ENCODE assay signal across 8 cellular contexts in the genomic region with DNA sequence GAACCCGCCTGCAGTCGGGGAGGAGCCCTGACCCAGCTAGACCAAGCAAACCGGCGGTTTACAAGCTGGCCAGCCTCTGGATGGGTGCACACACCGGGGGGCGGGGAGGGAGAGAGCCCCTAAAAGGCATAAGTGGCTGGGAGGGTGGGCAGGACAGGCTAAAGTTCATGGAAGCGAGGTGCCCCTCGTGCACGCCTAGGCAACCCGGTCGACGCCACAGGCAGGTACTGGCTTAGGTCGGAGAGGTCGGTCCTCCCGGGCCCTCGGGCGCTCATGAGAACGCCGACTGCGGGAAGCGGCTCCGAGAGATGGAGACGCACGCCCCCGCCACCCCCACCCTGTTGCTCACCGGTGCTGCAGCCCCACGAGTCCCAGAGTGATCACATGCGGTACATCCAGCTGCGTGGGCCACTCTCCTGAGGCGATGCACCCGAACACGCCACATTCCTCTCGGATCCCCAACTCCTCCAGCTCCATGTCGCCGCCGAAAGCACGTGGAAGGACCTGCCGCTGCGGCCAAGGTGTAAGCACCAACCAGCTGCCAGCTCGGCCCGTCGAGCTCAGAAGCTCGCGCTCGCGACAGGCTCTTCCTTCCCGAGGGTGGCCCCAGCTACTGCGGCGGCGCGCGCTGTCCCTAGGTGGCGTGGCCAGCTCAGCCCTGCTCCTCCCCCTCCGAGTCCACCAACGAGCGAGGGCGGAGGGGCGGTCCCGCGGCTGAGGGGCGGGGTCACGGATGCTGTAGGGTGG. TPM values are rescaled to one million over a fixed set of nuclear protein-coding genes. Genes with fewer than 3 reads are reported as not detected.
DNase-seq lines count a peak whose midpoint lies in the region; ATAC-seq and TF ChIP-seq lines count a peak whose summit lies in the region.

Gene PPAT, minus strand, starts transcription at position 615 of the 747 bp plus-strand sequence. Its CDS starts 138 bp downstream, at position 477.

- TF ChIP-seq CTCF in GM12875 (IDR thresholded peaks at IDR 0.05; ENCODE audit: borderline replicate concordance, insufficient read depth, low read depth, low read length) (no peak), heart right ventricle (IDR thresholded peaks at IDR 0.05) (peak in 8 of 9 donors; percentile 22 to 65 (median 46)), prostate gland (IDR thresholded peaks at IDR 0.05) (peak in 3 of 4 experiments; percentile 21 to 71 (median 64)), uterus (IDR thresholded peaks at IDR 0.05) (peak; percentile 23 to 66 (median 44))

- ATAC-seq in HG02763 (IDR thresholded peaks at IDR 0.05; ENCODE audit: unreplicated experiment) (peak; percentile 76), heart right ventricle (peak; percentile 96 to 99 (median 97))

- intact Hi-C loops in T-helper 1 cell treated with Interleukin-12 subunit alpha and Interleukin-12 subunit beta and Interleukin-4 antibody, amounts not matched to agents 30 ng/mL and 1 ng/mL, for 36 hours (cut with micrococcal nuclease) = loop anchor here (1.0 to 2.0 kb wide), 9 partner anchors 32 to 1040 kb away; partner anchors contain the start of genes AASDH, CEP135, EXOC1 and REST
- intact Hi-C loops in heart right ventricle (cut with DNase I) (loop anchor here in 5 of 10 donors (1.0 to 10.0 kb wide), 7 partner anchors 37 to 542 kb away; partner anchors contain the start of genes AASDH (in 4 of the 5), NOA1 (in 1 of the 5) and POLR2B (in 1 of the 5)), prostate gland (cut with DNase I) (loop anchor here (10.0 kb wide), 1 partner anchor 110 kb away; no protein-coding TSS in a partner anchor), uterus (cut with DNase I; ENCODE audit: low total_unique reads) (no loop called here)

- DNase-seq in NCI-H146 treated with DMSO at 0.1 percent for 48 hours (lab: John Stamatoyannopoulos, UW; ENCODE audit: unreplicated experiment) = peak; percentile 97
- DNase-seq in amniotic epithelial cell (ENCODE audit: low read depth) = peak; percentile 95
- peak; percentile 97 to 98 for DNase-seq in heart right ventricle
- peak; percentile 97 for DNase-seq in prostate gland (ENCODE audit: low spot score)
- DNase-seq in uterus = peak; percentile 97 to 98

- H3K9me3 ChIP-seq in heart right ventricle (no peaks in the 10 kb centered on the region), prostate gland (no peaks in the 10 kb centered on the region), uterus (no peaks in the 10 kb centered on the region)

- H3K36me3 ChIP-seq in heart right ventricle (no peaks in the 10 kb centered on the region), prostate gland (no peaks in the 10 kb centered on the region), uterus (no peaks in the 10 kb centered on the region)

- peaks cover 0 to 27% (median 18%) of the 10 kb centered on the region in 9 donors for H3K4me1 ChIP-seq in heart right ventricle
- H3K4me1 ChIP-seq in prostate gland (replicated peaks) = no peaks in the 10 kb centered on the region
- H3K4me1 ChIP-seq in uterus = no peaks in the 10 kb centered on the region

- peak within 1 kb of the TSS; percentile 72 to 99 (median 91) for H3K27ac ChIP-seq in heart right ventricle
- peak within 1 kb of the TSS; percentile 91 to 95 for H3K27ac ChIP-seq in prostate gland
- peak within 1 kb of the TSS; percentile 96 for H3K27ac ChIP-seq in uterus

- no peaks in the 10 kb centered on the region for H3K27me3 ChIP-seq in heart right ventricle
- H3K27me3 ChIP-seq in prostate gland (replicated peaks; ENCODE audit: insufficient read depth) = no peaks in the 10 kb centered on the region
- H3K27me3 ChIP-seq in uterus = no peaks in the 10 kb centered on the region

- TF ChIP-seq POLR2A in prostate gland (IDR thresholded peaks at IDR 0.05) (peak; percentile 55), uterus (IDR thresholded peaks at IDR 0.05) (peak; percentile 64 to 66)

- peak within 1 kb of the TSS; percentile 86 for H3K4me3 ChIP-seq in GM12875 (ENCODE audit: low read depth, low read length)
- H3K4me3 ChIP-seq in heart right ventricle = peak within 1 kb of the TSS; percentile 55 to 83 (median 73)
- H3K4me3 ChIP-seq in prostate gland = peak within 1 kb of the TSS; percentile 65 to 66
- peak within 1 kb of the TSS; percentile 60 to 62 for H3K4me3 ChIP-seq in uterus

- WGBS in heart right ventricle, 2 donors = 0 to 1% methylated on average over 60 to 62 of the region's 62 CpGs
- 0% methylated on average over 44 of the region's 62 CpGs for WGBS in prostate gland

RNA-seq across cellular contexts. Expression of gene PPAT, which starts in this region (rescaled TPM):
- 26.4 and 29.3 TPM in 2 replicates for total RNA-seq in T-helper 1 cell treated with Interleukin-12 subunit alpha and Interleukin-12 subunit beta and Interleukin-4 antibody, amounts not matched to agents 30 ng/mL and 1 ng/mL, for 36 hours
- 1 to 10 TPM; 1.8 to 5.2 (median 3.1) TPM for total RNA-seq in heart right ventricle
- 1 to 10 TPM in 1 of 2 donors, under 1 TPM in 1; 0.66 to 2.7 TPM for polyA plus RNA-seq in heart right ventricle
- 10 to 100 TPM in 1 of 2 donors, 1 to 10 TPM in 1; 7.0 to 12.2 TPM for total RNA-seq in prostate gland
- 10 to 100 TPM in 1 of 4 donors, 1 to 10 TPM in 3; 1.8 to 29.0 (median 6.9) TPM for total RNA-seq in uterus

Comparison
In these comparisons a context has a peak if more than half of its experiments do, and no peak if none do; other contexts are left out.
1. Peak in every context shown above with its lines: DNase-seq, ATAC-seq, H3K4me3 ChIP-seq and H3K27ac ChIP-seq.